Comparison of ENCODE assay signal across 10 cellular contexts in the genomic region with DNA sequence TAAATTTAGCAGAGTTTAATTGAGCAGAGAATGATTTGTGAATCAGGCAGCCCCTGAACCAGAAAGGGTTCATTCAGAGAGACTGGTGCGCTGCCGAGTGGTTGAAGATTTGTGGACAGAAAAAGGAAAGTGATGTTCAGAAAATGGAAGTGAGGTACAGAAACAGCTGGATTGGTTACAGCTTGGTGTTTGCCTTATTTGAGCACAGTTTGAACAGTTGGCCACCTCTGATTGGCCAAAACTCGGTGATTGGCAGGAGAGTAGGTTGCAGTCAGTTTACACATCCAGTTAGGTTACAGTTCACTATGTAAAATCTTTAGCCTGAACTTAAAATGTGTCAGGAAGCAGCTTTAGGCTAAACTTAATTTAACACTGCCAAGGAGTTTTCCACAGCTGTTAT. TPM values are rescaled to one million over a fixed set of nuclear protein-coding genes. Genes with fewer than 3 reads are reported as not detected.
DNase-seq lines count a peak whose midpoint lies in the region; ATAC-seq, FAIRE-seq and TF ChIP-seq lines count a peak whose summit lies in the region.
"Had no signal": no experiment of that assay in that cellular context is flagged by ENCODE, and none has a peak within 500 bp of the region (broad histone marks: within the 10 kb centered on the region; RNA-seq: fewer than 3 reads in every experiment).

No MANE protein-coding gene starts in this region.

- no peak overlapping the region for H4K8ac ChIP-seq in H1 (ENCODE audit: extremely low read depth, insufficient read depth, low read length)

- H3K4me3 ChIP-seq in cardiac muscle cell (no peak overlapping the region), right cardiac atrium (ENCODE audit: low read length) (no peak overlapping the region), H1 (ENCODE audit: extremely low read depth in 1 of 4, insufficient read depth in 2 of 4, low read depth in 3 of 4, low read length in 4 of 4) (no peak overlapping the region)
- H3K4me3 ChIP-seq: thoracic aorta had no signal

- no peak for TF ChIP-seq RAD21 in H1 (IDR thresholded peaks at IDR 0.05 in 1 of 2, conservative IDR thresholded peaks at IDR 0.05 in 1 of 2; ENCODE audit: low read depth in 2 of 2, low read length in 2 of 2)

- no peak overlapping the region for H2BK120ac ChIP-seq in H1 (replicated peaks; ENCODE audit: low read depth, low read length)

- TF ChIP-seq EP300 in H1 (IDR thresholded peaks at IDR 0.05; ENCODE audit: borderline replicate concordance in 1 of 2, low read depth in 2 of 2, low read length in 2 of 2), result no peak

- peaks cover 4% of the 10 kb centered on the region for H3K9me3 Mint-ChIP-seq in T-helper 2 cell treated with Interferon-gamma antibody and Interleukin-4, amounts not matched to agents 5 μg/mL and 100 μg/mL, for 36 hours
- H3K9me3 Mint-ChIP-seq in stimulated activated naive CD8-positive, alpha-beta T cell treated with anti-CD3 and anti-CD28 coated beads, Interleukin-15, amount 100 ng/mL, for 72 hours, result no peaks in the 10 kb centered on the region
- no peaks in the 10 kb centered on the region for H3K9me3 Mint-ChIP-seq in MCF 10A (ENCODE audit: unreplicated experiment)

- peaks cover 32% of the 10 kb centered on the region for H3K4me1 Mint-ChIP-seq in T-helper 2 cell treated with Interferon-gamma antibody and Interleukin-4, amounts not matched to agents 5 μg/mL and 100 μg/mL, for 36 hours (ENCODE audit: low read depth)
- peaks cover 16% of the 10 kb centered on the region for H3K4me1 Mint-ChIP-seq in stimulated activated naive CD8-positive, alpha-beta T cell treated with anti-CD3 and anti-CD28 coated beads, Interleukin-15, amount 100 ng/mL, for 72 hours
- peaks cover 5% of the 10 kb centered on the region for H3K4me1 Mint-ChIP-seq in MCF 10A (ENCODE audit: insufficient read depth, unreplicated experiment)

- no peak overlapping the region for H2BK15ac ChIP-seq in H1 (ENCODE audit: low read length)

- WGBS in right cardiac atrium, result 84% methylated on average over 3 of the region's 3 CpGs
- WGBS in H1 (ENCODE audit: extremely low coverage in 1 of 2, insufficient coverage in 1 of 2, insufficient read length in 1 of 2, insufficient replicate concordance in 2 of 2, low coverage in 1 of 2, low lambda C conversion rate in 2 of 2, missing lambda C conversion rate in 1 of 2), 2 experiments, result 89% methylated on average over 3 of the region's 3 CpGs; no CpG with 5 or more reads in 1 of the 2 experiments

- CTCF ChIA-PET in H1 (lab: Charles Lee; ENCODE audit: partially characterized antibody), result interaction anchor here (0.8 kb wide), 1 partner anchor 13 kb away, joined by 3 read pairs; no protein-coding TSS in a partner anchor
- CTCF ChIA-PET in MCF 10A (lab: Yijun Ruan, JAX), result no interaction called here

- no peak for TF ChIP-seq POLR2A in H1 (IDR thresholded peaks at IDR 0.05; ENCODE audit: control extremely low read depth in 1 of 2, low read depth in 2 of 2, low read length in 2 of 2)

- H2AK5ac ChIP-seq in H1 (ENCODE audit: low read depth, low read length), result no peak overlapping the region

- no peak overlapping the region for H3K14ac ChIP-seq in H1 (ENCODE audit: insufficient read length)

- no peak overlapping the region for H3K4me2 ChIP-seq in H1 (ENCODE audit: insufficient read depth in 1 of 2, low read depth in 2 of 2, low read length in 2 of 2)

- H4K91ac ChIP-seq in H1 (replicated peaks; ENCODE audit: insufficient read length, low read length), result no peak overlapping the region

- POLR2A ChIA-PET in H1 (lab: Charles Lee; ENCODE audit: partially characterized antibody), result interaction anchor here (4.2 kb wide), 1 partner anchor 10 kb away, joined by 31 read pairs; no protein-coding TSS in a partner anchor
- POLR2A ChIA-PET in MCF 10A (lab: Yijun Ruan, JAX), result interaction anchor here (1.1 to 2.2 kb wide), 4 partner anchors 10 to 53 kb away, joined by 3 to 7 read pairs (median 4); partner anchors contain the start of gene MID1IP1

- no peaks in the 10 kb centered on the region for H4K20me1 ChIP-seq in H1 (replicated peaks in 1 of 2; ENCODE audit: control insufficient read depth in 1 of 2, insufficient read depth in 2 of 2, low read length in 2 of 2)

- no peak overlapping the region for H3K23ac ChIP-seq in H1 (ENCODE audit: insufficient read length)

- H3K9me3 ChIP-seq in cardiac muscle cell (ENCODE audit: low read depth) (no peaks in the 10 kb centered on the region), right cardiac atrium (ENCODE audit: control insufficient read depth, low read length) (no peaks in the 10 kb centered on the region), H1 (ENCODE audit: insufficient read depth in 2 of 2, low read depth in 1 of 2, low read length in 1 of 2) (no peaks in the 10 kb centered on the region)
- H3K9me3 ChIP-seq: thoracic aorta had no signal

- H3K18ac ChIP-seq in H1 (ENCODE audit: extremely low read depth, low read length), result peak overlapping the region; percentile 48; the same call in 1 of the 2 replicates

- no peak for ATAC-seq in right cardiac atrium
- peak; percentile 64 for ATAC-seq in stimulated activated naive CD8-positive, alpha-beta T cell treated with anti-CD3 and anti-CD28 coated beads, Interleukin-15, amount 100 ng/mL, for 72 hours
- ATAC-seq in HG03442 (IDR thresholded peaks at IDR 0.05; ENCODE audit: unreplicated experiment), result no peak

- H3K56ac ChIP-seq in H1 (replicated peaks; ENCODE audit: insufficient read length, low read depth, low read length), result no peak overlapping the region

- no TSS peak for BruUV-seq in MCF 10A (replicated peaks; lab: Mats Ljungman, UMichigan)

- H3K79me1 ChIP-seq in H1 (ENCODE audit: low read depth, low read length), result no peaks in the 10 kb centered on the region

- no peak overlapping the region for H2AFZ ChIP-seq in H1 (ENCODE audit: low read length)

- H3K27ac ChIP-seq in cardiac muscle cell, result peak overlapping the region; percentile 19
- no peak overlapping the region for H3K27ac ChIP-seq in right cardiac atrium (ENCODE audit: low read length)
- no peak overlapping the region for H3K27ac ChIP-seq in H1 (ENCODE audit: low read depth, low read length)

- H3K36me3 Mint-ChIP-seq in T-helper 2 cell treated with Interferon-gamma antibody and Interleukin-4, amounts not matched to agents 5 μg/mL and 100 μg/mL, for 36 hours (ENCODE audit: low read depth), result peaks cover 15% of the 10 kb centered on the region
- no peaks in the 10 kb centered on the region for H3K36me3 Mint-ChIP-seq in MCF 10A (ENCODE audit: insufficient read depth, unreplicated experiment)

- no peak overlapping the region for H2BK20ac ChIP-seq in H1 (ENCODE audit: low read length)

- H3K27ac Mint-ChIP-seq in T-helper 2 cell treated with Interferon-gamma antibody and Interleukin-4, amounts not matched to agents 5 μg/mL and 100 μg/mL, for 36 hours, result no peak overlapping the region
- peak overlapping the region in 1 of 2 donors; percentile 95 for H3K27ac Mint-ChIP-seq in stimulated activated naive CD8-positive, alpha-beta T cell treated with anti-CD3 and anti-CD28 coated beads, Interleukin-15, amount 100 ng/mL, for 72 hours
- no peak overlapping the region for H3K27ac Mint-ChIP-seq in MCF 10A (ENCODE audit: low read depth, unreplicated experiment)

- peaks cover 6% of the 10 kb centered on the region for H3K4me1 ChIP-seq in cardiac muscle cell (ENCODE audit: low read depth)
- peaks cover 4% of the 10 kb centered on the region for H3K4me1 ChIP-seq in right cardiac atrium (ENCODE audit: control insufficient read depth, insufficient read depth, low read length)
- H3K4me1 ChIP-seq in H1 (replicated peaks in 1 of 4; ENCODE audit: control insufficient read depth in 3 of 4, insufficient read depth in 4 of 4, low read length in 3 of 4), result no peaks in the 10 kb centered on the region

- no peaks in the 10 kb centered on the region for H3K27me3 ChIP-seq in cardiac muscle cell
- no peaks in the 10 kb centered on the region for H3K27me3 ChIP-seq in right cardiac atrium (ENCODE audit: control insufficient read depth, insufficient read depth)
- H3K27me3 ChIP-seq in H1 (replicated peaks in 1 of 4; ENCODE audit: control insufficient read depth in 3 of 4, extremely low read depth in 1 of 4, insufficient read depth in 3 of 4, low read length in 3 of 4), result no peaks in the 10 kb centered on the region

- H4K5ac ChIP-seq in H1 (ENCODE audit: insufficient read length, low read depth, low read length), result no peak overlapping the region

- H3K4me3 Mint-ChIP-seq in T-helper 2 cell treated with Interferon-gamma antibody and Interleukin-4, amounts not matched to agents 5 μg/mL and 100 μg/mL, for 36 hours, result peak overlapping the region; percentile 38
- peak overlapping the region; percentile 9 to 18 for H3K4me3 Mint-ChIP-seq in stimulated activated naive CD8-positive, alpha-beta T cell treated with anti-CD3 and anti-CD28 coated beads, Interleukin-15, amount 100 ng/mL, for 72 hours
- H3K4me3 Mint-ChIP-seq in MCF 10A (ENCODE audit: unreplicated experiment), result no peak overlapping the region

- DNase-seq in cardiac muscle cell (ENCODE audit: low read depth in 1 of 2, low spot score in 1 of 2) (no peak), right cardiac atrium (no peak), H1 (ENCODE audit: low read depth in 1 of 2, low spot score in 2 of 2) (no peak), MCF 10A (ENCODE audit: unreplicated experiment) (no peak), DMS153 (lab: John Stamatoyannopoulos, UW) (no peak)
- DNase-seq in T-helper 2 cell treated with Interferon-gamma antibody and Interleukin-4, amounts not matched to agents 5 μg/mL and 100 μg/mL, for 36 hours (ENCODE audit: low spot score), result peak; percentile 42
- DNase-seq in stimulated activated naive CD8-positive, alpha-beta T cell treated with anti-CD3 and anti-CD28 coated beads, Interleukin-15, amount 100 ng/mL, for 72 hours, result peak; percentile 8 to 60
- DNase-seq: NCI-H187 had no signal

- H3K4ac ChIP-seq in H1 (replicated peaks; ENCODE audit: insufficient read length, low read depth, low read length), result no peak overlapping the region

- H3K9ac ChIP-seq in H1 (replicated peaks in 1 of 4; ENCODE audit: extremely low read depth in 1 of 4, low read depth in 3 of 4, low read length in 3 of 4), result no peak overlapping the region

- no peaks in the 10 kb centered on the region for H3K27me3 Mint-ChIP-seq in T-helper 2 cell treated with Interferon-gamma antibody and Interleukin-4, amounts not matched to agents 5 μg/mL and 100 μg/mL, for 36 hours (ENCODE audit: low read depth)
- H3K27me3 Mint-ChIP-seq in stimulated activated naive CD8-positive, alpha-beta T cell treated with anti-CD3 and anti-CD28 coated beads, Interleukin-15, amount 100 ng/mL, for 72 hours, result no peaks in the 10 kb centered on the region
- H3K27me3 Mint-ChIP-seq in MCF 10A (ENCODE audit: insufficient read depth, unreplicated experiment), result no peaks in the 10 kb centered on the region

- H3K79me2 ChIP-seq in H1 (ENCODE audit: control insufficient read depth in 1 of 2, insufficient read depth in 2 of 2, low read length in 2 of 2), result no peaks in the 10 kb centered on the region

- H3K36me3 ChIP-seq in cardiac muscle cell, result no peaks in the 10 kb centered on the region
- H3K36me3 ChIP-seq in H1 (ENCODE audit: control insufficient read depth in 2 of 4, insufficient read depth in 4 of 4, low read length in 3 of 4), result no peaks in the 10 kb centered on the region
- H3K36me3 ChIP-seq: thoracic aorta had no signal

- TF ChIP-seq CTCF in cardiac muscle cell (IDR thresholded peaks at IDR 0.05; ENCODE audit: low read depth, low read length) (no peak), H1 (IDR thresholded peaks at IDR 0.05; ENCODE audit: control extremely low read depth in 1 of 3, insufficient read depth in 1 of 3, low read depth in 1 of 3, low read length in 3 of 3) (no peak), MCF 10A (IDR thresholded peaks at IDR 0.05; ENCODE audit: unreplicated experiment) (no peak)

- intact Hi-C loops in right cardiac atrium (cut with DNase I) (no loop called here), MCF 10A (cut with micrococcal nuclease) (no loop called here)

- no peak for FAIRE-seq in H1 (lab: Jason Lieb, UNC)

- no peak overlapping the region for H2BK5ac ChIP-seq in H1 (ENCODE audit: low read depth, low read length)

- no peak overlapping the region for H2BK12ac ChIP-seq in H1 (ENCODE audit: low read depth, low read length)

- H3K23me2 ChIP-seq in H1 (ENCODE audit: low read depth, low read length), result no peaks in the 10 kb centered on the region

RNA-seq across cellular contexts. Expression of gene MID1IP1, which starts 14.9 kb away (rescaled TPM):
- total RNA-seq in cardiac muscle cell (44.7 and 80.4 TPM in 2 replicates), right cardiac atrium (10 to 100 TPM; 22.7 to 28.5 (median 26.8) TPM), MCF 10A (2022) (52.4 and 52.9 TPM in 2 replicates)
- polyA plus RNA-seq in cardiac muscle cell (25.3 and 45.7 TPM in 2 replicates), right cardiac atrium (28.3 TPM), H1 (2011; rRNA removed) (128 and 209 TPM in 2 replicates)
- 118 and 126 TPM in 2 replicates for total RNA-seq in H1 (2021; fragmentation: NEBNext Ultra II Directional; extraction: Animal tissue kit (Norgen Biotek cat#: 25700))
- 153 TPM for polyA plus RNA-seq in H1 (2011; cell fraction: cytosol; rRNA removed)
- polyA plus RNA-seq in H1 (2011; cell fraction: nucleus; rRNA removed), result 105 TPM
- 98.1 to 109 TPM (median 106 TPM) in 4 replicates for polyA plus RNA-seq in H1 (2012, experiment 1 of 2)
- 112 TPM for polyA plus RNA-seq in H1 (2012, experiment 2 of 2)
- polyA plus RNA-seq in H1 (2013, experiment 1 of 2), result 60.9 TPM
- 58.2 TPM for polyA plus RNA-seq in H1 (2013, experiment 2 of 2)
- 29.2 and 30.6 TPM in 2 replicates for polyA minus RNA-seq in H1 (2011; rRNA and poly(A)+ RNA removed)
- polyA minus RNA-seq in H1 (2011; cell fraction: cytosol; rRNA and poly(A)+ RNA removed), result 77.7 TPM
- polyA minus RNA-seq in H1 (2011; cell fraction: nucleus; rRNA and poly(A)+ RNA removed), result 58.2 TPM

Comparison
In these comparisons a context has a peak if more than half of its experiments do, and no peak if none do; other contexts are left out.
1. DNase-seq: peak in T-helper 2 cell treated with Interferon-gamma antibody and Interleukin-4, amounts not matched to agents 5 μg/mL and 100 μg/mL, for 36 hours (single experiment) and stimulated activated naive CD8-positive, alpha-beta T cell treated with anti-CD3 and anti-CD28 coated beads, Interleukin-15, amount 100 ng/mL, for 72 hours (2 of 2); none in cardiac muscle cell (0 of 2), right cardiac atrium (0 of 3), H1 (0 of 2), MCF 10A (single experiment) and DMS153 (single experiment).